In the genomic region with DNA sequence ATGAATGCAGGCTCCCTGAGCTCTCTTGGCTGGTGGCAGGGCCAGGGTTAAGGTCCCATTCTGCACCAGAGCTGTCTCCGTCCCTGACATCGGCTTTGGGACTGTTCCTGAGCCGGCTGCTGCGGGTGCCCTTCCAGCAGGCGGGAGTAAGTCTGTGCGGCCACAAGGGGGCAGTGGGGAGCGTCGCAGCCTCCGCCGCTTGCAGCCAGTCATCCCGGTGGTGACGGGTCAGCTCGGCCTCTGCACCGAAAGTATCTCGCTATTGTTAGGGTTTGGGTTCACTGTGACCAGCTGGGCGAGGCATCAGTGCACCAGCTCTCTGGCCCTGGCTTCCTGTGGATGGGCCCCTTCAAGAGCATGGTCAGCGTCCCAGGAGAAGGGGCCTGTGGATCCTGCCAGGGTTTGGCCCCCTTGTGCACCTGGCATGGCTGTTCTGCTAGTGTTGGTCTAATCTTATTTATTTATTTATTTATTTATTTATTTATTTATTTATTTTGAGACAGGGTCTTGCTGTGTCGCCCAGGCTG, we compare ENCODE assay signal across 8 cellular contexts. TPM values are rescaled to one million over a fixed set of nuclear protein-coding genes. Genes with fewer than 3 reads are reported as not detected.
A peak's percentile ranks its signal among the peaks of the same experiment; 100 is the strongest.
DNase-seq lines count a peak whose midpoint lies in the region; ATAC-seq and TF ChIP-seq lines count a peak whose summit lies in the region.

No MANE protein-coding gene starts in this region.

- H3K4me3 ChIP-seq in OCI-LY1 (ENCODE audit: low read depth, low read length, poor library complexity, severe bottlenecking) (no peak overlapping the region), esophagus muscularis mucosa (peak overlapping the region; percentile 19 to 36 (median 33))

- ATAC-seq in HG02642 (IDR thresholded peaks at IDR 0.05; ENCODE audit: poor library complexity, unreplicated experiment) = peak; percentile 63
- ATAC-seq in activated T-cell treated with anti-CD3 and anti-CD28 coated beads, Interleukin-2, amount 50 U/mL, for 4 hours = peak; percentile 90 to 94
- peak; percentile 78 to 87 for ATAC-seq in naive B cell (ENCODE audit: low read depth in 2 of 2)
- ATAC-seq in GM19324 (IDR thresholded peaks at IDR 0.05; ENCODE audit: low FRiP score, unreplicated experiment) = no peak

- no peaks in the 10 kb centered on the region for H3K36me3 ChIP-seq in OCI-LY1 (ENCODE audit: insufficient read depth, low read length)
- peaks cover 0 to 7% (median 3%) of the 10 kb centered on the region in 4 donors for H3K36me3 ChIP-seq in esophagus muscularis mucosa

- no peaks in the 10 kb centered on the region for H3F3A ChIP-seq in OCI-LY1 (ENCODE audit: insufficient read depth, low read length)

- no peaks in the 10 kb centered on the region for H3K9me3 Mint-ChIP-seq in activated T-cell treated with anti-CD3 and anti-CD28 coated beads, Interleukin-2, amount 50 U/mL, for 4 hours
- H3K9me3 Mint-ChIP-seq in naive B cell = no peaks in the 10 kb centered on the region

- peaks cover 48% of the 10 kb centered on the region for H3K4me1 Mint-ChIP-seq in activated T-cell treated with anti-CD3 and anti-CD28 coated beads, Interleukin-2, amount 50 U/mL, for 4 hours (ENCODE audit: low read depth)
- H3K4me1 Mint-ChIP-seq in naive B cell = peaks cover 27 to 42% (median 31%) of the 10 kb centered on the region in 3 donors

- H3K27me3 Mint-ChIP-seq in activated T-cell treated with anti-CD3 and anti-CD28 coated beads, Interleukin-2, amount 50 U/mL, for 4 hours (ENCODE audit: low read depth) = no peaks in the 10 kb centered on the region
- no peaks in the 10 kb centered on the region for H3K27me3 Mint-ChIP-seq in naive B cell

- TF ChIP-seq EP300 in esophagus muscularis mucosa (IDR thresholded peaks at IDR 0.05) = no peak

- no peak for TF ChIP-seq POLR2A in esophagus muscularis mucosa (IDR thresholded peaks at IDR 0.05; ENCODE audit: low read depth)

- no peaks in the 10 kb centered on the region for H3K27me3 ChIP-seq in OCI-LY1 (ENCODE audit: insufficient read depth, low read length)
- H3K27me3 ChIP-seq in esophagus muscularis mucosa = no peaks in the 10 kb centered on the region

- DNase-seq in DMS114 treated with DMSO at 0.1 percent for 48 hours (lab: John Stamatoyannopoulos, UW; ENCODE audit: unreplicated experiment) (peak; percentile 12), esophagus muscularis mucosa (ENCODE audit: extremely low spot score) (no peak), naive B cell (peak; percentile 48)
- peak; percentile 71 for DNase-seq in activated T-cell treated with anti-CD3 and anti-CD28 coated beads, Interleukin-2, amount 50 U/mL, for 4 hours
- peak; percentile 45 to 63 for DNase-seq in stimulated activated CD8-positive, alpha-beta memory T cell treated with anti-CD3 and anti-CD28 coated beads, Interleukin-7, amount 100 ng/mL, for 4 hours (ENCODE audit: low read depth in 2 of 2)

- no peaks in the 10 kb centered on the region for H3K9me3 ChIP-seq in OCI-LY1 (ENCODE audit: low read length)
- no peaks in the 10 kb centered on the region for H3K9me3 ChIP-seq in esophagus muscularis mucosa

- no peak overlapping the region for H3K9ac ChIP-seq in OCI-LY1 (ENCODE audit: low read length)

- H3K4me1 ChIP-seq in OCI-LY1 (ENCODE audit: insufficient read depth, low read length, severe bottlenecking) = peaks cover 45% of the 10 kb centered on the region
- H3K4me1 ChIP-seq in esophagus muscularis mucosa = peaks cover 30 to 40% (median 38%) of the 10 kb centered on the region in 4 donors

- peak overlapping the region in 3 of 6 donors; percentile 39 to 81 (median 60) for H3K27ac Mint-ChIP-seq in naive B cell

- intact Hi-C loops in esophagus muscularis mucosa (cut with DNase I) = no loop called here

- no peaks in the 10 kb centered on the region for H3K9me2 ChIP-seq in OCI-LY1 (ENCODE audit: low read depth, low read length)

- H3K36me3 Mint-ChIP-seq in activated T-cell treated with anti-CD3 and anti-CD28 coated beads, Interleukin-2, amount 50 U/mL, for 4 hours (ENCODE audit: insufficient read depth) = no peaks in the 10 kb centered on the region
- no peaks in the 10 kb centered on the region for H3K36me3 Mint-ChIP-seq in naive B cell

- H3K27ac ChIP-seq in OCI-LY1 (ENCODE audit: low read depth, low read length, poor library complexity, severe bottlenecking) (no peak overlapping the region), esophagus muscularis mucosa (replicated peaks in 1 of 4) (no peak overlapping the region)

- H3K4me3 Mint-ChIP-seq in activated T-cell treated with anti-CD3 and anti-CD28 coated beads, Interleukin-2, amount 50 U/mL, for 4 hours = no peak overlapping the region
- peak overlapping the region in 5 of 8 donors; percentile 25 to 63 (median 53) for H3K4me3 Mint-ChIP-seq in naive B cell

- no peaks in the 10 kb centered on the region for H3K79me2 ChIP-seq in OCI-LY1 (ENCODE audit: insufficient read depth, low read length)

- H2AFZ ChIP-seq in OCI-LY1 (ENCODE audit: low read length) = no peak overlapping the region

- H4K20me1 ChIP-seq in OCI-LY1 (ENCODE audit: insufficient read depth, low read length) = no peaks in the 10 kb centered on the region

- peak overlapping the region; percentile 6; the same call in 1 of the 2 replicates for H3K4me2 ChIP-seq in OCI-LY1 (ENCODE audit: low read length)

- WGBS in esophagus muscularis mucosa = 19% methylated on average over 10 of the region's 18 CpGs

- TF ChIP-seq CTCF in OCI-LY1 (IDR thresholded peaks at IDR 0.05; ENCODE audit: low read length) = peak; percentile 96
- peak; percentile 78 to 98 (median 85) for TF ChIP-seq CTCF in esophagus muscularis mucosa (IDR thresholded peaks at IDR 0.05)

RNA-seq across cellular contexts. Expression of gene NDUFB7, which starts 15.1 kb away (rescaled TPM):
- total RNA-seq in activated T-cell treated with anti-CD3 and anti-CD28 coated beads, Interleukin-2, amount 50 U/mL, for 4 hours = 100 to 1,000 TPM; 161 to 213 (median 175) TPM
- 100 to 1,000 TPM; 297 to 522 (median 319) TPM for total RNA-seq in esophagus muscularis mucosa
- 100 to 1,000 TPM; 141 to 216 (median 170) TPM for polyA plus RNA-seq in naive B cell (ENCODE audit: low read depth in 6 of 6)

RNA-seq across cellular contexts. Expression of gene CLEC17A, which starts 26.2 kb away (rescaled TPM):
- total RNA-seq in activated T-cell treated with anti-CD3 and anti-CD28 coated beads, Interleukin-2, amount 50 U/mL, for 4 hours = 1 to 10 TPM in 2 of 3 donors, under 1 TPM in 1; 0.95 to 2.3 (median 1.3) TPM
- not detected for total RNA-seq in esophagus muscularis mucosa
- 100 to 1,000 TPM in 1 of 6 donors, 10 to 100 TPM in 5; 71.6 to 127 (median 93.6) TPM for polyA plus RNA-seq in naive B cell (ENCODE audit: low read depth in 6 of 6)

RNA-seq across cellular contexts. Expression of gene TECR, which starts 27.3 kb away (rescaled TPM):
- total RNA-seq in activated T-cell treated with anti-CD3 and anti-CD28 coated beads, Interleukin-2, amount 50 U/mL, for 4 hours = 10 to 100 TPM; 92.5 to 96.3 (median 94.6) TPM
- total RNA-seq in esophagus muscularis mucosa = 10 to 100 TPM; 18.7 to 32.7 (median 25.7) TPM
- polyA plus RNA-seq in naive B cell (ENCODE audit: low read depth in 6 of 6) = 100 to 1,000 TPM in 5 of 6 donors, 10 to 100 TPM in 1; 95.6 to 169 (median 116) TPM

RNA-seq across cellular contexts. Expression of gene DNAJB1, which starts 38.5 kb away (rescaled TPM):
- total RNA-seq in activated T-cell treated with anti-CD3 and anti-CD28 coated beads, Interleukin-2, amount 50 U/mL, for 4 hours = 100 to 1,000 TPM; 119 to 128 (median 120) TPM
- total RNA-seq in esophagus muscularis mucosa = 100 to 1,000 TPM in 1 of 4 donors, 10 to 100 TPM in 3; 50.3 to 102 (median 86.3) TPM
- polyA plus RNA-seq in naive B cell (ENCODE audit: low read depth in 6 of 6) = 100 to 1,000 TPM in 2 of 6 donors, 10 to 100 TPM in 4; 73.1 to 113 (median 75.9) TPM
